Comparison of ENCODE assay signal across 16 cellular contexts in genomic region chr16:1042076-1042744, GRCh38. TPM values are rescaled to one million over a fixed set of nuclear protein-coding genes. Genes with fewer than 3 reads are reported as not detected.
DNase-seq lines count a peak whose midpoint lies in the region; ATAC-seq and TF ChIP-seq lines count a peak whose summit lies in the region.
"Had no signal": no experiment of that assay in that cellular context is flagged by ENCODE, and none has a peak within 500 bp of the region (broad histone marks: within the 10 kb centered on the region; RNA-seq: fewer than 3 reads in every experiment).

No MANE protein-coding gene starts in this region.

- H3K27me3 ChIP-seq in SK-N-SH (ENCODE audit: insufficient read depth) = peaks cover 73% of the 10 kb centered on the region
- H3K27me3 ChIP-seq in neuronal stem cell (ENCODE audit: control insufficient read depth in 3 of 3, insufficient read depth in 3 of 3, low read depth in 1 of 3, low read length in 3 of 3) = peaks cover 0 to 10% (median 0%) of the 10 kb centered on the region in 3 experiments

- H3K9me3 ChIP-seq in SK-N-SH (no peaks in the 10 kb centered on the region), neuronal stem cell (replicated peaks in 1 of 2; ENCODE audit: control insufficient read depth in 2 of 2, insufficient read depth in 1 of 2, low read depth in 1 of 2, low read length in 2 of 2) (peaks cover 9 to 12% of the 10 kb centered on the region in 2 donors)

- no peaks in the 10 kb centered on the region for H3K36me3 ChIP-seq in SK-N-SH (replicated peaks in 1 of 2; ENCODE audit: control insufficient read depth in 1 of 2, insufficient read depth in 2 of 2, low read length in 1 of 2)
- no peaks in the 10 kb centered on the region for H3K36me3 ChIP-seq in neuronal stem cell (replicated peaks in 1 of 2; ENCODE audit: control insufficient read depth in 2 of 2, insufficient read depth in 2 of 2, low read length in 2 of 2)
- H3K36me3 ChIP-seq: BLaER1 treated with 17β-estradiol and CSF1 and Interleukin-3, amounts not matched to agents 10 nM and 100 nM had no signal

- TF ChIP-seq CTCF in SK-N-SH (IDR thresholded peaks at IDR 0.05) = no peak
- no peak for TF ChIP-seq CTCF in brain (conservative IDR thresholded peaks at IDR 0.05)

- CTCF ChIA-PET in SK-N-SH (lab: Yijun Ruan, JAX) = interaction anchor here (0.6 to 9.6 kb wide), 3 partner anchors 15 to 356 kb away, joined by 3 to 76 read pairs (median 3); no protein-coding TSS in a partner anchor

- no peak overlapping the region for H4K8ac ChIP-seq in neuronal stem cell (ENCODE audit: low read depth, low read length)

- TF ChIP-seq EP300 in SK-N-SH (IDR thresholded peaks at IDR 0.05; ENCODE audit: borderline replicate concordance in 1 of 2, low read depth in 1 of 2, low read length in 1 of 2) = no peak

- H3F3A ChIP-seq in SK-N-SH (replicated peaks; ENCODE audit: insufficient read depth) = no peaks in the 10 kb centered on the region

- H3K27ac Mint-ChIP-seq in brain = peak overlapping the region in 4 of 5 experiments; percentile 38 to 78 (median 64)
- H3K27ac Mint-ChIP-seq: CD4-positive, alpha-beta T cell; GM23338 had no signal

- H2BK5ac ChIP-seq in neuronal stem cell (ENCODE audit: low read length) = no peak overlapping the region

- peak overlapping the region; percentile 75 for H2BK15ac ChIP-seq in neuronal stem cell (ENCODE audit: low read length)

- peak overlapping the region; percentile 58 for H2BK12ac ChIP-seq in neuronal stem cell (ENCODE audit: low read length)

- H3K4me3 ChIP-seq in SK-N-SH (ENCODE audit: low read depth in 2 of 2, low read length in 1 of 2) (no peak overlapping the region), neuronal stem cell (ENCODE audit: low read length in 2 of 2) (no peak overlapping the region)
- H3K4me3 ChIP-seq: BLaER1 treated with 17β-estradiol and CSF1 and Interleukin-3, amounts not matched to agents 10 nM and 100 nM; GM12878; GM23338 had no signal

- H3K79me2 ChIP-seq in SK-N-SH (ENCODE audit: insufficient read depth) = no peaks in the 10 kb centered on the region

- peaks cover 11% of the 10 kb centered on the region for H3K36me3 Mint-ChIP-seq in brain

- H2AFZ ChIP-seq in SK-N-SH (ENCODE audit: low read depth) = no peak overlapping the region
- H2AFZ ChIP-seq in neuronal stem cell (ENCODE audit: low read length) = no peak overlapping the region
- H2AFZ ChIP-seq: GM23338 had no signal

- peak overlapping the region; percentile 89 for H3K23ac ChIP-seq in neuronal stem cell (ENCODE audit: low read depth, low read length, poor library complexity)

- H3K27me3 Mint-ChIP-seq in brain = no peaks in the 10 kb centered on the region

- H3K27ac ChIP-seq in SK-N-SH (ENCODE audit: low read depth in 2 of 2, low read length in 1 of 2) (no peak overlapping the region), neuronal stem cell (replicated peaks; ENCODE audit: low read length) (no peak overlapping the region)
- H3K27ac ChIP-seq: 22Rv1; BLaER1 treated with 17β-estradiol and CSF1 and Interleukin-3, amounts not matched to agents 10 nM and 100 nM had no signal

- peaks cover 2% of the 10 kb centered on the region for H3K79me1 ChIP-seq in neuronal stem cell (ENCODE audit: low read depth, low read length)

- peak overlapping the region; percentile 92 for H2AK5ac ChIP-seq in neuronal stem cell (ENCODE audit: low read depth, low read length)

- peak overlapping the region; percentile 56 for H3K14ac ChIP-seq in neuronal stem cell (ENCODE audit: low read length)

- DNase-seq in SK-N-SH (no peak), NAMALWA (ENCODE audit: low spot score) (peak; percentile 20), neuronal stem cell (ENCODE audit: low spot score) (no peak), NCI-H82 treated with DMSO at 0.1 percent for 48 hours (lab: John Stamatoyannopoulos, UW; ENCODE audit: unreplicated experiment) (no peak), germinal center (ENCODE audit: low spot score) (no peak), NCI-H82 (lab: John Stamatoyannopoulos, UW) (no peak)
- DNase-seq: Calu3; CD4-positive, alpha-beta T cell; DMS 273 treated with DMSO at 0.1 percent for 48 hours; H7 had no signal

- H3K4me1 Mint-ChIP-seq in brain = peaks cover 17% of the 10 kb centered on the region
- H3K4me1 Mint-ChIP-seq: GM23338 had no signal

- peak overlapping the region; percentile 48 for H3K18ac ChIP-seq in neuronal stem cell (ENCODE audit: low read length)

- TF ChIP-seq RAD21 in SK-N-SH (IDR thresholded peaks at IDR 0.05; ENCODE audit: low read length) = no peak

- no peak overlapping the region for H3K4ac ChIP-seq in neuronal stem cell (ENCODE audit: low read length)

- ATAC-seq in SK-N-SH treated with all-trans-retinoic acid at 6 μM for 48 hours = no peak
- ATAC-seq: GM12878, GM23338 had no signal

- POLR2A ChIA-PET in SK-N-SH (lab: Yijun Ruan, JAX) = no interaction called here

- H4K20me1 ChIP-seq in SK-N-SH (ENCODE audit: insufficient read depth) = no peaks in the 10 kb centered on the region

- H3K4me1 ChIP-seq in SK-N-SH (ENCODE audit: control insufficient read depth in 1 of 2, insufficient read depth in 2 of 2, low read depth in 1 of 2, low read length in 1 of 2) (no peaks in the 10 kb centered on the region), neuronal stem cell (ENCODE audit: control insufficient read depth in 2 of 2, insufficient read depth in 1 of 2, low read depth in 1 of 2, low read length in 2 of 2) (peaks cover 0 to 2% of the 10 kb centered on the region in 2 donors)

- no peaks in the 10 kb centered on the region for H3K9me2 ChIP-seq in SK-N-SH

- WGBS in SK-N-SH (ENCODE audit: low lambda C conversion rate) = 24% methylated on average over 15 of the region's 15 CpGs
- WGBS in neuronal stem cell (ENCODE audit: extremely low coverage in 2 of 2, insufficient read length in 2 of 2, insufficient replicate concordance in 1 of 2), 2 donors = no CpG with 5 or more reads among the region's 15 CpGs

- H2BK120ac ChIP-seq in neuronal stem cell (ENCODE audit: low read depth, low read length) = no peak overlapping the region

- no peak overlapping the region for H3K9ac ChIP-seq in SK-N-SH
- no peak overlapping the region for H3K9ac ChIP-seq in neuronal stem cell (ENCODE audit: low read depth, low read length, poor library complexity)
- H3K9ac ChIP-seq: BLaER1 treated with 17β-estradiol and CSF1 and Interleukin-3, amounts not matched to agents 10 nM and 100 nM had no signal

- no peak overlapping the region for H3K4me2 ChIP-seq in SK-N-SH
- no peak overlapping the region for H3K4me2 ChIP-seq in neuronal stem cell (ENCODE audit: insufficient read depth, low read length, poor library complexity, severe bottlenecking)
- H3K4me2 ChIP-seq: GM23338 had no signal

- no peak overlapping the region for H4K91ac ChIP-seq in neuronal stem cell (ENCODE audit: low read depth, low read length, poor library complexity)

- peak overlapping the region in 1 of 5 experiments; percentile 17 for H3K4me3 Mint-ChIP-seq in brain
- H3K4me3 Mint-ChIP-seq: CD4-positive, alpha-beta T cell; GM23338 had no signal

- peaks cover 11 to 16% (median 13%) of the 10 kb centered on the region in 5 experiments for H3K9me3 Mint-ChIP-seq in brain
- H3K9me3 Mint-ChIP-seq: CD4-positive, alpha-beta T cell had no signal

TF ChIP-seq in SK-N-SH treated with all-trans-retinoic acid at 6 μM for 48 hours, 23 proteins besides CTCF, POLR2A, EP300 and RAD21:
- TF ChIP-seq PPARA (CRISPR knock-in tag; IDR thresholded peaks at IDR 0.05; ENCODE audit: borderline replicate concordance) (no peak), ZFP3 (CRISPR knock-in tag; IDR thresholded peaks at IDR 0.05) (peak; percentile 36; the same call in 1 of the 2 replicates)

TF ChIP-seq in SK-N-SH, 30 proteins besides CTCF, POLR2A, EP300 and RAD21:
- TF ChIP-seq SMC3 (IDR thresholded peaks at IDR 0.05; ENCODE audit: low read depth, low read length) = no peak
- no peak for TF ChIP-seq USF2 (IDR thresholded peaks at IDR 0.05; ENCODE audit: borderline replicate concordance, low read depth, low read length)
- no peak for TF ChIP-seq ELF1 (IDR thresholded peaks at IDR 0.05)

RNA-seq across cellular contexts. Expression of gene SSTR5, which starts 30.3 kb away (rescaled TPM):
- not detected in 2 replicates for polyA plus RNA-seq in SK-N-SH (2012; rRNA removed)
- polyA plus RNA-seq in SK-N-SH (2012; cell fraction: cytosol; rRNA removed) = 0.01 TPM in 1 of 2 replicates, not detected in the other
- not detected in 2 replicates for polyA plus RNA-seq in SK-N-SH (2012; cell fraction: nucleus; rRNA removed)
- not detected for polyA plus RNA-seq in brain (ENCODE audit: insufficient read depth, low read depth, low replicate concordance)
- not detected for polyA plus RNA-seq in neuronal stem cell (2013, experiment 1 of 2)
- not detected for polyA plus RNA-seq in neuronal stem cell (2013, experiment 2 of 2)
- polyA plus RNA-seq: GM12878 had no signal

RNA-seq across cellular contexts. Expression of gene C1QTNF8, which starts 53.8 kb away (rescaled TPM):
- polyA plus RNA-seq in SK-N-SH (2012; rRNA removed) (not detected in 2 replicates), brain (ENCODE audit: insufficient read depth, low read depth, low replicate concordance) (not detected)
- polyA plus RNA-seq in SK-N-SH (2012; cell fraction: cytosol; rRNA removed) = not detected in 2 replicates
- polyA plus RNA-seq in SK-N-SH (2012; cell fraction: nucleus; rRNA removed) = not detected in 2 replicates
- not detected for polyA plus RNA-seq in neuronal stem cell (2013, experiment 1 of 2)
- polyA plus RNA-seq in neuronal stem cell (2013, experiment 2 of 2) = not detected
- polyA plus RNA-seq: GM12878, GM23338 had no signal
